ENCODE assay signal across 20 cellular contexts in the genomic region with DNA sequence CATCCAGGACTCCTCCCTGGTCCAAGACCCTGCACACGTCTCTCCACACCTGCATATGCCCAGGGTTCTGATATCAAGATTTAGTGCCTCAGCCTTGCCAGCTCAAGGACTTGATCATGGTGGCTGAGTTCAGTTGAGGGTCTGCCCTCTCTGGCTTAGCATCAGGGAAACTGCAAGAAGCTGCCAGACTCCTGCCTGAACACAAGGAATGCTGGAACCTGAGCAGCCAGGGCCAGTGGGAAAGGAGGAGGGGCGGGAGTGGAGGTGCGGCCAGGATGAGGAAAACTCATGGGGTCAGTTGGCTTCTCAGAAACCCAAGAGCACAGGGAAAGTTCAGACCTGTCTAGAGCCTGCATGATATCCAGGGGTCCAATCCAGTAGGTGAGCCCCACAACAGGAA.
"Had no signal": no experiment of that assay in that cellular context is flagged by ENCODE, and none has a peak within 500 bp of the region (broad histone marks: within the 10 kb centered on the region; RNA-seq: fewer than 3 reads in every experiment).

No MANE protein-coding gene starts in this region.

- H3K4me1 Mint-ChIP-seq: memory B cell; naive B cell; stimulated activated effector memory CD8-positive, alpha-beta T cell treated with anti-CD3 and anti-CD28 coated beads, Interleukin-12 subunit alpha, Interleukin-12 subunit beta, amount 100 ng/mL, for 72 hours had no signal

- H3K4me1 ChIP-seq: foreskin keratinocyte, suprapubic skin, thyroid gland had no signal

- H3K9me3 Mint-ChIP-seq: dendritic cell treated with granulocyte-macrophage colony-stimulating factor and Interleukin-4, amounts not matched to agents 40 ng/mL and 50 ng/mL, for 4 days; stimulated activated effector memory CD8-positive, alpha-beta T cell treated with anti-CD3 and anti-CD28 coated beads, Interleukin-12 subunit alpha, Interleukin-12 subunit beta, amount 100 ng/mL, for 72 hours; type B pancreatic cell had no signal

- H3K27ac ChIP-seq: foreskin keratinocyte, left lung, lower lobe of right lung, neutrophil, suprapubic skin, thyroid gland had no signal

- ATAC-seq: foreskin keratinocyte; left lung; lower lobe of right lung; stimulated activated effector memory CD8-positive, alpha-beta T cell treated with anti-CD3 and anti-CD28 coated beads, Interleukin-12 subunit alpha, Interleukin-12 subunit beta, amount 100 ng/mL, for 72 hours; stimulated activated naive CD8-positive, alpha-beta T cell treated with anti-CD3 and anti-CD28 coated beads, Interleukin-15, Interleukin-2, amounts not matched to agents 100 U/mL and 50 U/mL, for 24 hours had no signal

- DNase-seq: cerebellar nuclear complex; erythroblast; foreskin keratinocyte; hippocampal formation; left lung; lower lobe of right lung; naive B cell; nephron progenitor cell; stimulated activated CD4-positive, alpha-beta T cell treated with anti-CD3 and anti-CD28 coated beads, Interleukin-4, amount 100 ng/mL, for 1 hour; stimulated activated CD8-positive, alpha-beta memory T cell treated with anti-CD3 and anti-CD28 coated beads, Interleukin-4, amount 100 ng/mL, for 48 hours; stimulated activated naive CD8-positive, alpha-beta T cell treated with anti-CD3 and anti-CD28 coated beads, Interleukin-15, Interleukin-2, amounts not matched to agents 100 U/mL and 50 U/mL, for 24 hours; thyroid gland had no signal

- H3K36me3 ChIP-seq: heart left ventricle, left lung, lower lobe of right lung, neutrophil, suprapubic skin, thyroid gland had no signal

- H3K4me3 Mint-ChIP-seq: dendritic cell treated with granulocyte-macrophage colony-stimulating factor and Interleukin-4, amounts not matched to agents 40 ng/mL and 50 ng/mL, for 4 days; memory B cell; naive B cell; nephron progenitor cell; stimulated activated effector memory CD8-positive, alpha-beta T cell treated with anti-CD3 and anti-CD28 coated beads, Interleukin-12 subunit alpha, Interleukin-12 subunit beta, amount 100 ng/mL, for 72 hours; type B pancreatic cell had no signal

- H3K27me3 ChIP-seq: foreskin keratinocyte, left lung, neutrophil, thyroid gland had no signal

- H3K36me3 Mint-ChIP-seq: naive B cell; stimulated activated effector memory CD8-positive, alpha-beta T cell treated with anti-CD3 and anti-CD28 coated beads, Interleukin-12 subunit alpha, Interleukin-12 subunit beta, amount 100 ng/mL, for 72 hours; type B pancreatic cell had no signal

- H3K9me3 ChIP-seq: heart left ventricle, left lung, lower lobe of right lung, neutrophil, suprapubic skin, thyroid gland had no signal

- H3K27ac Mint-ChIP-seq: dendritic cell treated with granulocyte-macrophage colony-stimulating factor and Interleukin-4, amounts not matched to agents 40 ng/mL and 50 ng/mL, for 4 days; memory B cell; nephron progenitor cell; stimulated activated effector memory CD8-positive, alpha-beta T cell treated with anti-CD3 and anti-CD28 coated beads, Interleukin-12 subunit alpha, Interleukin-12 subunit beta, amount 100 ng/mL, for 72 hours; type B pancreatic cell had no signal

- H3K4me3 ChIP-seq: heart left ventricle, left lung, lower lobe of right lung, smooth muscle cell, suprapubic skin, thyroid gland had no signal
